17 cellular contexts compared by ENCODE assay signal in genomic region chr9:370081-370480, GRCh38.
"Had no signal": no experiment of that assay in that cellular context is flagged by ENCODE, and none has a peak within 500 bp of the region (broad histone marks: within the 10 kb centered on the region; RNA-seq: fewer than 3 reads in every experiment).

No MANE protein-coding gene starts in this region.

- ATAC-seq: activated T-cell treated with anti-CD3 and anti-CD28 coated beads, Interleukin-2, amount 50 U/mL, for 72 hours; left lobe of liver; WTC11 had no signal

- H3K4me3 Mint-ChIP-seq: activated naive CD8-positive, alpha-beta T cell treated with anti-CD3 and anti-CD28 coated beads, Interleukin-2, amount 10 ng/mL, durations not matched to agents 7 days and 5 days; activated T-cell treated with anti-CD3 and anti-CD28 coated beads, Interleukin-2, amount 50 U/mL, for 72 hours; stimulated activated naive CD8-positive, alpha-beta T cell treated with anti-CD3 and anti-CD28 coated beads, Interleukin-15, Interleukin-2, amounts not matched to agents 100 ng/mL and 50 ng/mL, for 24 hours; T-helper 2 cell treated with Interferon-gamma antibody and Interleukin-4, amounts not matched to agents 5 μg/mL and 100 μg/mL, for 36 hours; WTC11 had no signal

- H3K9me3 Mint-ChIP-seq: activated naive CD8-positive, alpha-beta T cell treated with anti-CD3 and anti-CD28 coated beads, Interleukin-2, amount 10 ng/mL, durations not matched to agents 7 days and 5 days; activated T-cell treated with anti-CD3 and anti-CD28 coated beads, Interleukin-2, amount 50 U/mL, for 72 hours; nephron; stimulated activated naive CD8-positive, alpha-beta T cell treated with anti-CD3 and anti-CD28 coated beads, Interleukin-15, Interleukin-2, amounts not matched to agents 100 ng/mL and 50 ng/mL, for 24 hours; T-helper 2 cell treated with Interferon-gamma antibody and Interleukin-4, amounts not matched to agents 5 μg/mL and 100 μg/mL, for 36 hours; WTC11 had no signal

- H3K36me3 Mint-ChIP-seq: WTC11 had no signal

- H3K27ac Mint-ChIP-seq: activated naive CD8-positive, alpha-beta T cell treated with anti-CD3 and anti-CD28 coated beads, Interleukin-2, amount 10 ng/mL, durations not matched to agents 7 days and 5 days; activated T-cell treated with anti-CD3 and anti-CD28 coated beads, Interleukin-2, amount 50 U/mL, for 72 hours; WTC11 had no signal

- H3K27me3 Mint-ChIP-seq: activated naive CD8-positive, alpha-beta T cell treated with anti-CD3 and anti-CD28 coated beads, Interleukin-2, amount 10 ng/mL, durations not matched to agents 7 days and 5 days; stimulated activated naive CD8-positive, alpha-beta T cell treated with anti-CD3 and anti-CD28 coated beads, Interleukin-15, Interleukin-2, amounts not matched to agents 100 ng/mL and 50 ng/mL, for 24 hours had no signal

- DNase-seq: activated CD8-positive, alpha-beta memory T cell treated with anti-CD3 and anti-CD28 coated beads, Interleukin-2, amount 50 U/mL, for 48 hours; activated gamma-delta T cell treated with Interleukin-2 at 50 U/mL for 16 hours; activated naive CD8-positive, alpha-beta T cell treated with anti-CD3 and anti-CD28 coated beads, Interleukin-2, amount 10 ng/mL, durations not matched to agents 7 days and 5 days; activated T-cell treated with anti-CD3 and anti-CD28 coated beads, Interleukin-2, amount 50 U/mL, for 72 hours; cortex of kidney; erythroblast; foreskin fibroblast; ovary; SK-N-SH; stimulated activated CD4-positive, alpha-beta T cell treated with anti-CD3 and anti-CD28 coated beads, Interleukin-4, amount 100 ng/mL, for 24 hours; substantia nigra; thyroid gland had no signal
